In genomic region chr2:200148366-200148765, GRCh38 we compare ENCODE assay signal across 14 cellular contexts.
DNase-seq lines count a peak whose midpoint lies in the region; ATAC-seq and TF ChIP-seq lines count a peak whose summit lies in the region.
"Had no signal": no experiment of that assay in that cellular context is flagged by ENCODE, and none has a peak within 500 bp of the region (broad histone marks: within the 10 kb centered on the region; RNA-seq: fewer than 3 reads in every experiment).

No MANE protein-coding gene starts in this region.

- TF ChIP-seq EP300 in esophagus muscularis mucosa (IDR thresholded peaks at IDR 0.05) = no peak

- no peak overlapping the region for H3K4me3 Mint-ChIP-seq in nephron
- no peak overlapping the region for H3K4me3 Mint-ChIP-seq in activated naive CD4-positive, alpha-beta T cell treated with anti-CD3 and anti-CD28 coated beads, Interleukin-2, amount 10 ng/mL, durations not matched to agents 7 days and 5 days
- H3K4me3 Mint-ChIP-seq: CD8-positive, alpha-beta memory T cell had no signal

- H3K4me3 ChIP-seq in adipocyte (ENCODE audit: low read length) (no peak overlapping the region), esophagus muscularis mucosa (no peak overlapping the region)
- H3K4me3 ChIP-seq: A549, BLaER1, GM23248 had no signal

- intact Hi-C loops in esophagus muscularis mucosa (cut with DNase I) = no loop called here

- H3K9me3 Mint-ChIP-seq in nephron = peaks cover 50% of the 10 kb centered on the region
- peaks cover 6% of the 10 kb centered on the region for H3K9me3 Mint-ChIP-seq in activated naive CD4-positive, alpha-beta T cell treated with anti-CD3 and anti-CD28 coated beads, Interleukin-2, amount 10 ng/mL, durations not matched to agents 7 days and 5 days

- 72% methylated on average over 2 of the region's 2 CpGs for WGBS in esophagus muscularis mucosa

- CTCF ChIA-PET in activated naive CD4-positive, alpha-beta T cell treated with anti-CD3 and anti-CD28 coated beads, Interleukin-2, amount 10 ng/mL, durations not matched to agents 7 days and 5 days (lab: Charles Lee) = interaction anchor here (1.6 kb wide), 1 partner anchor 9 kb away, joined by 7 read pairs; no protein-coding TSS in a partner anchor

- no peaks in the 10 kb centered on the region for H3K36me3 Mint-ChIP-seq in nephron (ENCODE audit: low read depth)
- H3K36me3 Mint-ChIP-seq in activated naive CD4-positive, alpha-beta T cell treated with anti-CD3 and anti-CD28 coated beads, Interleukin-2, amount 10 ng/mL, durations not matched to agents 7 days and 5 days = no peaks in the 10 kb centered on the region

- H3K27me3 Mint-ChIP-seq in nephron (ENCODE audit: low read depth) = no peaks in the 10 kb centered on the region
- H3K27me3 Mint-ChIP-seq in activated naive CD4-positive, alpha-beta T cell treated with anti-CD3 and anti-CD28 coated beads, Interleukin-2, amount 10 ng/mL, durations not matched to agents 7 days and 5 days = no peaks in the 10 kb centered on the region

- TF ChIP-seq CTCF in esophagus muscularis mucosa (IDR thresholded peaks at IDR 0.05) = no peak
- no peak for TF ChIP-seq CTCF in nephron (IDR thresholded peaks at IDR 0.05; ENCODE audit: unreplicated experiment in 3 of 3)

- H3K9me3 ChIP-seq in adipocyte (ENCODE audit: control insufficient read depth, low read length) = peaks cover 24% of the 10 kb centered on the region
- H3K9me3 ChIP-seq in esophagus muscularis mucosa = peaks cover 0 to 17% (median 0%) of the 10 kb centered on the region in 4 donors

- no peak overlapping the region for H3K27ac ChIP-seq in esophagus muscularis mucosa (replicated peaks in 1 of 4)
- H3K27ac ChIP-seq: A549, BLaER1, GM23248 had no signal

- H3K36me3 ChIP-seq in adipocyte (ENCODE audit: control insufficient read depth, insufficient read depth, low read length, severe bottlenecking) = no peaks in the 10 kb centered on the region
- no peaks in the 10 kb centered on the region for H3K36me3 ChIP-seq in esophagus muscularis mucosa
- H3K36me3 ChIP-seq: BLaER1 had no signal

- no peak for TF ChIP-seq POLR2A in esophagus muscularis mucosa (IDR thresholded peaks at IDR 0.05; ENCODE audit: low read depth)

- H3K4me1 ChIP-seq in adipocyte (ENCODE audit: control insufficient read depth, insufficient read depth, low read length) (no peaks in the 10 kb centered on the region), esophagus muscularis mucosa (no peaks in the 10 kb centered on the region)
- H3K4me1 ChIP-seq: A549, BLaER1 had no signal

- H3K9ac ChIP-seq in adipocyte (ENCODE audit: low read length) = no peak overlapping the region
- H3K9ac ChIP-seq: BLaER1, GM23248 had no signal

- peaks cover 18% of the 10 kb centered on the region for H3K4me1 Mint-ChIP-seq in nephron
- no peaks in the 10 kb centered on the region for H3K4me1 Mint-ChIP-seq in activated naive CD4-positive, alpha-beta T cell treated with anti-CD3 and anti-CD28 coated beads, Interleukin-2, amount 10 ng/mL, durations not matched to agents 7 days and 5 days
- H3K4me1 Mint-ChIP-seq: CD8-positive, alpha-beta memory T cell had no signal

- DNase-seq in adipocyte (ENCODE audit: low read depth) = peak; percentile 71
- peak; percentile 5 for DNase-seq in esophagus muscularis mucosa (ENCODE audit: extremely low spot score)
- no peak for DNase-seq in activated naive CD4-positive, alpha-beta T cell treated with anti-CD3 and anti-CD28 coated beads, Interleukin-2, amount 10 ng/mL, durations not matched to agents 7 days and 5 days
- no peak for DNase-seq in AG08395 (ENCODE audit: low spot score)
- DNase-seq in NCI-H1092 (lab: John Stamatoyannopoulos, UW) = no peak
- DNase-seq: Caco-2; CD8-positive, alpha-beta memory T cell; GF-D8; GM23248 had no signal

- H3K27ac Mint-ChIP-seq in nephron = peak overlapping the region; percentile 25 to 78 (median 63)
- H3K27ac Mint-ChIP-seq in activated naive CD4-positive, alpha-beta T cell treated with anti-CD3 and anti-CD28 coated beads, Interleukin-2, amount 10 ng/mL, durations not matched to agents 7 days and 5 days = no peak overlapping the region
- H3K27ac Mint-ChIP-seq: CD8-positive, alpha-beta memory T cell had no signal

- no peaks in the 10 kb centered on the region for H3K27me3 ChIP-seq in adipocyte (replicated peaks; ENCODE audit: control insufficient read depth, insufficient read depth, low read length)
- H3K27me3 ChIP-seq in esophagus muscularis mucosa = no peaks in the 10 kb centered on the region
- H3K27me3 ChIP-seq: BLaER1 had no signal

- ATAC-seq in GM18858 (IDR thresholded peaks at IDR 0.05; ENCODE audit: unreplicated experiment) = no peak
- ATAC-seq: A549, HCT116 had no signal

Comparison
In these comparisons a context has a peak if more than half of its experiments do, and no peak if none do; other contexts are left out.
1. DNase-seq: peak in adipocyte (single experiment) and esophagus muscularis mucosa (single experiment); none in activated naive CD4-positive, alpha-beta T cell treated with anti-CD3 and anti-CD28 coated beads, Interleukin-2, amount 10 ng/mL, durations not matched to agents 7 days and 5 days (single experiment), AG08395 (single experiment) and NCI-H1092 (single experiment).